In genomic region chr15:43253431-43254403, GRCh38 we compare ENCODE assay signal across 1 cellular context.
TF ChIP-seq lines count a peak whose summit lies in the region.

No MANE protein-coding gene starts in this region.

TF ChIP-seq in H1, 55 proteins besides CTCF, POLR2A, EP300 and RAD21:
- TF ChIP-seq ATF2 (IDR thresholded peaks at IDR 0.05; ENCODE audit: low read length) (no peak), YY1 (IDR thresholded peaks at IDR 0.05; ENCODE audit: low read depth, low read length) (no peak), KDM1A (IDR thresholded peaks at IDR 0.05; ENCODE audit: borderline replicate concordance, low read length) (no peak), EGR1 (IDR thresholded peaks at IDR 0.05; ENCODE audit: borderline replicate concordance, low read depth, low read length) (no peak), RXRA (IDR thresholded peaks at IDR 0.05; ENCODE audit: insufficient read depth, low read depth, low read length) (no peak), FOSL1 (IDR thresholded peaks at IDR 0.05; ENCODE audit: insufficient read depth, low read depth, low read length) (no peak), BCL11A (IDR thresholded peaks at IDR 0.05; ENCODE audit: low read depth in 2 of 2, low read length in 2 of 2) (no peak), PHF8 (conservative IDR thresholded peaks at IDR 0.05; ENCODE audit: low read depth, low read length) (no peak), CTBP2 (IDR thresholded peaks at IDR 0.05; ENCODE audit: borderline replicate concordance, insufficient read depth, insufficient read length, low read length) (no peak), CHD7 (IDR thresholded peaks at IDR 0.05; ENCODE audit: insufficient replicate concordance, low read length) (no peak), SIX5 (IDR thresholded peaks at IDR 0.05; ENCODE audit: low read depth, low read length) (no peak), TCF12 (IDR thresholded peaks at IDR 0.05; ENCODE audit: low read depth, low read length) (no peak), ATF3 (IDR thresholded peaks at IDR 0.05; ENCODE audit: insufficient read depth, low read depth, low read length) (no peak), KDM4A (IDR thresholded peaks at IDR 0.05; ENCODE audit: low read depth, low read length, severe bottlenecking) (no peak), BRCA1 (IDR thresholded peaks at IDR 0.05; ENCODE audit: low read depth, low read length) (no peak), SP1 (IDR thresholded peaks at IDR 0.05; ENCODE audit: low read depth, low read length) (no peak), BACH1 (IDR thresholded peaks at IDR 0.05; ENCODE audit: low read length) (no peak), SP4 (IDR thresholded peaks at IDR 0.05; ENCODE audit: low read length) (no peak)
TF ChIP-seq in H1: peak in this region for 0.
